In the genomic region with DNA sequence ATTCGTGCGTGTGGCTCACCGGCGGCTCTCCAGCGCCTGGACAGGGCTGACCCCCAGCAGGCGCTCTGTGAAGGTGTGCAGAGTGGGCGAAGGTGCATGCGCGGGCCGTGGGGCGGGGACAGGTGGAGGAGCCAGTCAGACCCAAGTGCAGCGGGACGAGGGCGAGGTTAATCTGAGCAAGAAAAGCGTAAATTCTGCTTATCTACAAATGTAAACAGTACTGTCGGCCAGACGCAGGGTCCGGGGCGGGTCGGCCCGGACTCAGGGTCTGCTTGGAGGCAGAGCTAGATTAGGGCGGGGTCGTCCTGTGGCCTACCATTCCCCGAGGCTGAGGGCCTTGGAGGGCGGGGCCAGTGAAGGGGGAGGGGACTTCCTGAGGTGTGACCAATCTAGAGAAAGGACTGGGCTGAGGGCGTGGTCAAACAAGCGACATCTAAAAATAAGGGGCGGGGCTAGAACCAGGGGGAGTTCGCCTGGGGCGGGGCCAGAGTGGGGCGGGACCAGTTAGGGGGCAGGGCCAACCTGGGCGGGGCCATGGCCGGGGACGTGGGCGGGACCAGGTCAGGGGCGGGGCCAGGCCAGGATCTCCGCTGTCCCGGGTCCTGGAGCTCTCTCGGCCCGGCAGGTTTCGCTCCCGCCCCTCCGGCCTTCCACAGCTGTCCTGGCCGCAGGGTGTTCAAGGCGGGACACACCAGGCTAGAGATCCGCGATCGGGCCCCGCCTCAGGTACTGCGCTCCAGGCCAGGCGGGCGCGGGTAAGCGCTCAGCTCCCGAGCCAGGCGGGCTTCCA, we compare ENCODE assay signal across 8 cellular contexts.
DNase-seq lines count a peak whose midpoint lies in the region; ATAC-seq and TF ChIP-seq lines count a peak whose summit lies in the region.

SEC14L5 (plus strand) TSS at position 611 of the 790 bp plus-strand sequence. CDS start 994 bp downstream, outside the sequence.

- H3K4me3 ChIP-seq in skin epidermis = peak within 1 kb of the TSS; percentile 21 to 52 (median 30)

- no peak for TF ChIP-seq POLR2A in GM18505 (IDR thresholded peaks at IDR 0.05; ENCODE audit: borderline replicate concordance, extremely low read depth, insufficient read depth, insufficient read length)

- ATAC-seq in GM18505 (IDR thresholded peaks at IDR 0.05; ENCODE audit: unreplicated experiment) = peak; percentile 78
- peak; percentile 57 for ATAC-seq in HG03095 (IDR thresholded peaks at IDR 0.05; ENCODE audit: unreplicated experiment)

- peak within 1 kb of the TSS; percentile 81 for H3K27ac ChIP-seq in caudate nucleus (ENCODE audit: low read depth, low read length)
- peak within 1 kb of the TSS in 2 of 21 experiments; percentile 1 to 29 for H3K27ac ChIP-seq in skin epidermis

- DNase-seq in NCI-H2196 treated with DMSO at 0.1 percent for 48 hours (lab: John Stamatoyannopoulos, UW; ENCODE audit: unreplicated experiment) (peak; percentile 94), caudate nucleus (lab: John Stamatoyannopoulos, UW) (peak; percentile 75 to 99 (median 96)), iPS-NIHi7 (ENCODE audit: extremely low spot score) (peak; percentile 99), NCI-H510A treated with DMSO at 0.1 percent for 48 hours (lab: John Stamatoyannopoulos, UW) (no peak)
- DNase-seq in activated CD4-positive, CD25-positive, alpha-beta regulatory T cell (lab: John Stamatoyannopoulos, UW) = peak; percentile 65 to 73 (median 66)
